ENCODE assay signal across 8 cellular contexts in genomic region chr5:10306806-10307205, GRCh38. TPM values are rescaled to one million over a fixed set of nuclear protein-coding genes. Genes with fewer than 3 reads are reported as not detected.
DNase-seq lines count a peak whose midpoint lies in the region; ATAC-seq, FAIRE-seq and TF ChIP-seq lines count a peak whose summit lies in the region.

No MANE protein-coding gene starts in this region.

- peak in 1 of 2 experiments; percentile 11; a peak in 2 of 6 replicates for ATAC-seq in A549
- ATAC-seq in GM21737 (IDR thresholded peaks at IDR 0.05; ENCODE audit: unreplicated experiment), result no peak

- H3K4me3 ChIP-seq in A549 (peak overlapping the region; percentile 49), breast epithelium (peak overlapping the region; percentile 59 to 87 (median 60)), mucosa of rectum (ENCODE audit: low read length in 2 of 2) (peak overlapping the region; percentile 80 to 82)

- H3K27me3 Mint-ChIP-seq in IgD-negative memory B cell, result peaks cover 14% of the 10 kb centered on the region

- peak overlapping the region; percentile 70 for H3K4me2 ChIP-seq in A549

- peaks cover 0 to 4% (median 4%) of the 10 kb centered on the region in 3 donors for H3K4me1 Mint-ChIP-seq in IgD-negative memory B cell

- no peaks in the 10 kb centered on the region for H3K9me3 Mint-ChIP-seq in IgD-negative memory B cell

- WGBS in A549 (ENCODE audit: missing lambda C conversion rate), result 68% methylated on average over 8 of the region's 8 CpGs

- intact Hi-C loops in breast epithelium (cut with DNase I; ENCODE audit: low total_unique reads), result no loop called here

- no peak for TF ChIP-seq EP300 in A549 (IDR thresholded peaks at IDR 0.05)

- DNase-seq in A549 (ENCODE audit: low read depth in 1 of 2, low spot score in 1 of 2) (no peak), breast epithelium (ENCODE audit: low spot score in 2 of 2) (no peak), GM13977 (ENCODE audit: low spot score) (no peak), iPS-NIHi11 (ENCODE audit: low spot score) (no peak)
- no peak for DNase-seq in stimulated activated CD4-positive, alpha-beta T cell treated with anti-CD3 and anti-CD28 coated beads, Interleukin-15, amount 100 ng/mL, for 24 hours

- no peaks in the 10 kb centered on the region for H3K9me3 ChIP-seq in A549
- H3K9me3 ChIP-seq in breast epithelium, result no peaks in the 10 kb centered on the region
- H3K9me3 ChIP-seq in mucosa of rectum (ENCODE audit: control insufficient read depth in 2 of 2, low read length in 2 of 2), result no peaks in the 10 kb centered on the region

- no peak for TF ChIP-seq RAD21 in A549 (conservative IDR thresholded peaks at IDR 0.05 in 1 of 2, IDR thresholded peaks at IDR 0.05 in 1 of 2)

- CTCF ChIA-PET in A549 (lab: Yijun Ruan, JAX), result interaction anchor here (1.6 kb wide), 1 partner anchor 23 kb away, joined by 4 read pairs; no protein-coding TSS in a partner anchor

- H3K4me3 Mint-ChIP-seq in IgD-negative memory B cell, result peak overlapping the region in 3 of 4 donors; percentile 50 to 95 (median 92)

- H3K36me3 ChIP-seq in breast epithelium (no peaks in the 10 kb centered on the region), mucosa of rectum (ENCODE audit: control insufficient read depth in 2 of 2, insufficient read depth in 2 of 2, low read length in 2 of 2) (no peaks in the 10 kb centered on the region)

- no peak for FAIRE-seq in A549 (lab: Jason Lieb, UNC)

- H3K27ac ChIP-seq in A549, result peak overlapping the region; percentile 79 to 84
- peak overlapping the region in 1 of 2 donors; percentile 89 for H3K27ac ChIP-seq in breast epithelium
- H3K27ac ChIP-seq in mucosa of rectum (ENCODE audit: low read depth in 2 of 2, low read length in 2 of 2), result peak overlapping the region; percentile 93

- TF ChIP-seq POLR2A in A549 (IDR thresholded peaks at IDR 0.05; ENCODE audit: low read length) (no peak), breast epithelium (IDR thresholded peaks at IDR 0.05) (no peak)

- no peak overlapping the region for H3K27ac Mint-ChIP-seq in IgD-negative memory B cell

- no peak for TF ChIP-seq CTCF in A549 (IDR thresholded peaks at IDR 0.05)
- no peak for TF ChIP-seq CTCF in breast epithelium (IDR thresholded peaks at IDR 0.05)
- TF ChIP-seq CTCF in GM13977 (IDR thresholded peaks at IDR 0.05; ENCODE audit: extremely low read depth, insufficient read depth, missing control alignments), result no peak

- POLR2A ChIA-PET in A549 (lab: Yijun Ruan, JAX), result no interaction called here

- H3K4me1 ChIP-seq in A549 (peaks cover 34% of the 10 kb centered on the region), breast epithelium (no peaks in the 10 kb centered on the region), mucosa of rectum (ENCODE audit: control insufficient read depth in 2 of 2, insufficient read depth in 2 of 2, low read length in 2 of 2) (peaks cover 26 to 51% of the 10 kb centered on the region in 2 donors)

- peak overlapping the region; percentile 79 for H3K9ac ChIP-seq in mucosa of rectum (ENCODE audit: low read depth in 1 of 2, low read length in 2 of 2)

- in situ Hi-C loops in GM13977 (cut with MboI; ENCODE audit: low pct_unique_long_range_greater_than_20kb, low sequenced_read_pairs, unreplicated experiment), result no loop called here

- H3K36me3 Mint-ChIP-seq in IgD-negative memory B cell, result peaks cover 2% of the 10 kb centered on the region

- no peaks in the 10 kb centered on the region for H3K27me3 ChIP-seq in breast epithelium
- no peaks in the 10 kb centered on the region for H3K27me3 ChIP-seq in mucosa of rectum (ENCODE audit: control insufficient read depth in 2 of 2, insufficient read depth in 2 of 2, low read length in 2 of 2)

TF ChIP-seq in A549, 52 proteins besides CTCF, POLR2A, EP300 and RAD21:
- TF ChIP-seq TP53 (CRISPR knock-in tag; IDR thresholded peaks at IDR 0.05), result no peak

RNA-seq across cellular contexts. Expression of gene CMBL, which starts 0.9 kb away (rescaled TPM):
- polyA plus RNA-seq in A549 (2011; rRNA removed), result 23.5 and 23.6 TPM in 2 replicates
- polyA plus RNA-seq in A549 (2012; cell fraction: cytosol; rRNA removed), result 24.9 and 33.1 TPM in 2 replicates
- polyA plus RNA-seq in A549 (2012; cell fraction: nucleus; rRNA removed), result 21.0 and 22.2 TPM in 2 replicates
- 32.6 to 35.7 TPM (median 33.8 TPM) in 3 replicates for polyA plus RNA-seq in A549 (2017; fragmentation: RNase III; extraction: RNeasy Plus Mini Kit Qiagen cat#74134 plus additional on column Dnase treatment)
- polyA minus RNA-seq in A549 (2011; rRNA and poly(A)+ RNA removed), result 20.4 and 21.6 TPM in 2 replicates
- not detected for polyA plus RNA-seq in IgD-negative memory B cell
- total RNA-seq in breast epithelium, result 1 to 10 TPM; 8.2 to 9.4 (median 9.2) TPM

RNA-seq across cellular contexts. Expression of gene MARCHF6, which starts 46.7 kb away (rescaled TPM):
- polyA plus RNA-seq in A549 (2011; rRNA removed) (104 and 119 TPM in 2 replicates), A549 (2017; fragmentation: RNase III; extraction: RNeasy Plus Mini Kit Qiagen cat#74134 plus additional on column Dnase treatment) (47.5 to 50.4 TPM (median 48.7 TPM) in 3 replicates), IgD-negative memory B cell (39.3 TPM)
- 26.3 and 32.0 TPM in 2 replicates for polyA plus RNA-seq in A549 (2012; cell fraction: cytosol; rRNA removed)
- polyA plus RNA-seq in A549 (2012; cell fraction: nucleus; rRNA removed), result 68.6 and 128 TPM in 2 replicates
- polyA minus RNA-seq in A549 (2011; rRNA and poly(A)+ RNA removed), result 263 and 267 TPM in 2 replicates
- total RNA-seq in breast epithelium, result 100 to 1,000 TPM in 2 of 3 donors, 10 to 100 TPM in 1; 90.8 to 123 (median 121) TPM

RNA-seq across cellular contexts. Expression of gene CCT5, which starts 56.7 kb away (rescaled TPM):
- polyA plus RNA-seq in A549 (2011; rRNA removed) (569 and 730 TPM in 2 replicates), A549 (2017; fragmentation: RNase III; extraction: RNeasy Plus Mini Kit Qiagen cat#74134 plus additional on column Dnase treatment) (809 to 979 TPM (median 858 TPM) in 3 replicates), IgD-negative memory B cell (180 TPM)
- polyA plus RNA-seq in A549 (2012; cell fraction: cytosol; rRNA removed), result 495 and 537 TPM in 2 replicates
- 371 and 544 TPM in 2 replicates for polyA plus RNA-seq in A549 (2012; cell fraction: nucleus; rRNA removed)
- 773 and 905 TPM in 2 replicates for polyA minus RNA-seq in A549 (2011; rRNA and poly(A)+ RNA removed)
- 100 to 1,000 TPM; 151 to 208 (median 180) TPM for total RNA-seq in breast epithelium

RNA-seq across cellular contexts. Expression of gene ATPSCKMT, which starts 57.1 kb away (rescaled TPM):
- polyA plus RNA-seq in A549 (2011; rRNA removed) (27.6 and 34.1 TPM in 2 replicates), A549 (2017; fragmentation: RNase III; extraction: RNeasy Plus Mini Kit Qiagen cat#74134 plus additional on column Dnase treatment) (24.5 to 27.4 TPM (median 26.3 TPM) in 3 replicates), IgD-negative memory B cell (8.2 TPM)
- 11.2 and 11.5 TPM in 2 replicates for polyA plus RNA-seq in A549 (2012; cell fraction: cytosol; rRNA removed)
- polyA plus RNA-seq in A549 (2012; cell fraction: nucleus; rRNA removed), result 6.5 and 16.0 TPM in 2 replicates
- polyA minus RNA-seq in A549 (2011; rRNA and poly(A)+ RNA removed), result 21.8 and 33.1 TPM in 2 replicates
- total RNA-seq in breast epithelium, result 10 to 100 TPM; 15.1 to 23.9 (median 15.7) TPM

Comparison
In these comparisons a context has a peak if more than half of its experiments do, and no peak if none do; other contexts are left out.
1. RNA of gene CMBL, which starts 0.9 kb away (polyA plus RNA-seq): 21.0 to 35.7 TPM in A549; not detected in IgD-negative memory B cell (single experiment); every median in the first group is over 10 times any median in the second.
2. Peak in every context shown above with its lines, with median percentiles within 50 percentile points of each other: H3K4me3 ChIP-seq.